Comparison of ENCODE assay signal across 8 cellular contexts in genomic region chr18:50281295-50281971, GRCh38. TPM values are rescaled to one million over a fixed set of nuclear protein-coding genes. Genes with fewer than 3 reads are reported as not detected.
DNase-seq lines count a peak whose midpoint lies in the region; ATAC-seq lines count a peak whose summit lies in the region.

MBD1 (minus strand) TSS chr18:50281523; CDS start chr18:50279992, 1,531 bp downstream.

- peak within 1 kb of the TSS; percentile 86 for H3K27ac ChIP-seq in effector memory CD4-positive, alpha-beta T cell (ENCODE audit: insufficient read depth, low read length, poor library complexity, severe bottlenecking)

- H3K4me1 ChIP-seq in effector memory CD4-positive, alpha-beta T cell (ENCODE audit: control insufficient read depth, insufficient read depth, low read length, poor library complexity, severe bottlenecking) = peaks cover 24% of the 10 kb centered on the region

- no peaks in the 10 kb centered on the region for H3K9me3 ChIP-seq in effector memory CD4-positive, alpha-beta T cell (ENCODE audit: control insufficient read depth, low read length)

- no peaks in the 10 kb centered on the region for H3K27me3 ChIP-seq in effector memory CD4-positive, alpha-beta T cell (replicated peaks; ENCODE audit: control insufficient read depth, insufficient read depth, low read length, poor library complexity, severe bottlenecking)

- DNase-seq in COR-L47 (lab: John Stamatoyannopoulos, UW) = peak; percentile 100
- peak; percentile 98 for DNase-seq in HT1080 (ENCODE audit: low read depth)
- DNase-seq in NOMO-1 treated with DMSO at 0.1 percent for 48 hours (lab: John Stamatoyannopoulos, UW; ENCODE audit: unreplicated experiment) = peak; percentile 96
- DNase-seq in activated CD8-positive, alpha-beta memory T cell treated with anti-CD3 and anti-CD28 coated beads for 4 hours (ENCODE audit: low read depth in 2 of 2) = peak; percentile 89 to 97
- DNase-seq in effector memory CD4-positive, alpha-beta T cell = peak; percentile 96
- peak; percentile 99 for DNase-seq in medulla oblongata (ENCODE audit: extremely low spot score)
- peak; percentile 95 for DNase-seq in stimulated activated CD8-positive, alpha-beta memory T cell treated with anti-CD3 and anti-CD28 coated beads, Interleukin-12 subunit alpha, Interleukin-12 subunit beta, amount 100 ng/mL, for 1 hour (ENCODE audit: low read depth)

- ATAC-seq in GM21360 (IDR thresholded peaks at IDR 0.05; ENCODE audit: unreplicated experiment) = peak; percentile 87

- peak within 1 kb of the TSS; percentile 72 for H3K4me3 ChIP-seq in effector memory CD4-positive, alpha-beta T cell (ENCODE audit: insufficient read depth, low read depth, low read length, poor library complexity, severe bottlenecking)

- H3K36me3 ChIP-seq in effector memory CD4-positive, alpha-beta T cell (ENCODE audit: control insufficient read depth, insufficient read depth, low read length) = peaks cover 33% of the 10 kb centered on the region

RNA-seq across cellular contexts. Expression of gene MBD1, which starts in this region (rescaled TPM):
- 109 and 124 TPM in 2 replicates for total RNA-seq in HT1080 (2014; rRNA removed; shearing (Covaris generic))
- 74.6 and 80.1 TPM in 2 replicates for polyA plus RNA-seq in HT1080 (2015; cell fraction: cytosol; rRNA removed)
- 188 and 230 TPM in 2 replicates for polyA plus RNA-seq in HT1080 (2015; cell fraction: nucleus; rRNA removed)

Comparison
In these comparisons a context has a peak if more than half of its experiments do, and no peak if none do; other contexts are left out.
1. Peak in every context shown above with its lines: DNase-seq, ATAC-seq, H3K4me3 ChIP-seq and H3K27ac ChIP-seq.